ENCODE assay signal across 8 cellular contexts in the genomic region with DNA sequence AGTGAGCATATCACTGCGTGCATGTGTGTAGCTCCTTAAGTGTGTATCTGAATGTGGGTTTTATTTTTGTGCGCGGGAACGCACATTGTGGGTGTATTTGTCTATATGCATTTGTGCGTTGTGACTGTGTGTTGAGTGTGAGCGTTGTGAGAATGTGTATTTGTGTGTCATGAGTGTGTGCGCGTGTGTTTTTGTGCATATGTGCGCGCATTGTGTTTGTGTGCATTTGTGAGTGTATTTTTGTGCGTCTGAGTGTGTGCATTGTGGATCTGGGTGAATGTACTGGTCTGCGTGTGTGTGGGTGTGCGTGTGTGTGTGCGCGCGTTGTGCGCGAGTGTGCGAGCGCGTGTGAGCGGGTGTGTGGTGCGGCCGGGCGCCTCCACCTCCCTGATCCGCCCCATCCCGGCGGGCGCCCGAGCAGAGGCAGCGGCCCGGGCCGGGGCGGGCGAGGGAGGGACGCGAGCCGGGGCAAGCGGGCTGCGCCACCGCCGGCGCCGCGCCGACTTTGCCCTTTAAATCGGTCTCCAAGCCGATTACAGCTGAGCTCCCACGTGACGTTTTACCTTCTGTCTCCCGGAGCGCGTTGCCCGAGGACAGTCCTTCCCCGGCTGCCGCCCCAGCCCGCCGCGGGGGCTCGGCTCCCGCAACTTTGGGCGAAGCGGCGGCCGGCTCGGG. TPM values are rescaled to one million over a fixed set of nuclear protein-coding genes. Genes with fewer than 3 reads are reported as not detected.
A peak's percentile ranks its signal among the peaks of the same experiment; 100 is the strongest.
DNase-seq lines count a peak whose midpoint lies in the region; ATAC-seq and TF ChIP-seq lines count a peak whose summit lies in the region.

A gene with protein sequence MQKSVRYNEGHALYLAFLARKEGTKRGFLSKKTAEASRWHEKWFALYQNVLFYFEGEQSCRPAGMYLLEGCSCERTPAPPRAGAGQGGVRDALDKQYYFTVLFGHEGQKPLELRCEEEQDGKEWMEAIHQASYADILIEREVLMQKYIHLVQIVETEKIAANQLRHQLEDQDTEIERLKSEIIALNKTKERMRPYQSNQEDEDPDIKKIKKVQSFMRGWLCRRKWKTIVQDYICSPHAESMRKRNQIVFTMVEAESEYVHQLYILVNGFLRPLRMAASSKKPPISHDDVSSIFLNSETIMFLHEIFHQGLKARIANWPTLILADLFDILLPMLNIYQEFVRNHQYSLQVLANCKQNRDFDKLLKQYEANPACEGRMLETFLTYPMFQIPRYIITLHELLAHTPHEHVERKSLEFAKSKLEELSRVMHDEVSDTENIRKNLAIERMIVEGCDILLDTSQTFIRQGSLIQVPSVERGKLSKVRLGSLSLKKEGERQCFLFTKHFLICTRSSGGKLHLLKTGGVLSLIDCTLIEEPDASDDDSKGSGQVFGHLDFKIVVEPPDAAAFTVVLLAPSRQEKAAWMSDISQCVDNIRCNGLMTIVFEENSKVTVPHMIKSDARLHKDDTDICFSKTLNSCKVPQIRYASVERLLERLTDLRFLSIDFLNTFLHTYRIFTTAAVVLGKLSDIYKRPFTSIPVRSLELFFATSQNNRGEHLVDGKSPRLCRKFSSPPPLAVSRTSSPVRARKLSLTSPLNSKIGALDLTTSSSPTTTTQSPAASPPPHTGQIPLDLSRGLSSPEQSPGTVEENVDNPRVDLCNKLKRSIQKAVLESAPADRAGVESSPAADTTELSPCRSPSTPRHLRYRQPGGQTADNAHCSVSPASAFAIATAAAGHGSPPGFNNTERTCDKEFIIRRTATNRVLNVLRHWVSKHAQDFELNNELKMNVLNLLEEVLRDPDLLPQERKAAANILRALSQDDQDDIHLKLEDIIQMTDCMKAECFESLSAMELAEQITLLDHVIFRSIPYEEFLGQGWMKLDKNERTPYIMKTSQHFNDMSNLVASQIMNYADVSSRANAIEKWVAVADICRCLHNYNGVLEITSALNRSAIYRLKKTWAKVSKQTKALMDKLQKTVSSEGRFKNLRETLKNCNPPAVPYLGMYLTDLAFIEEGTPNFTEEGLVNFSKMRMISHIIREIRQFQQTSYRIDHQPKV (N-terminal part only) (plus strand): TSS at position 596 of the 675 bp plus-strand sequence. CDS start 376 bp downstream, outside the sequence.

- TF ChIP-seq POLR2A in prostate gland (IDR thresholded peaks at IDR 0.05): no peak
- TF ChIP-seq POLR2A in vagina (IDR thresholded peaks at IDR 0.05): no peak

- intact Hi-C loops in left ventricle myocardium superior (cut with micrococcal nuclease): no loop called here
- intact Hi-C loops in prostate gland (cut with DNase I): loop anchor here (5.0 to 10.0 kb wide), 2 partner anchors 205 to 237 kb away; no protein-coding TSS in a partner anchor
- intact Hi-C loops in vagina (cut with DNase I): no loop called here

- H3K9me3 ChIP-seq in adipocyte (ENCODE audit: control insufficient read depth, low read length) (no peaks in the 10 kb centered on the region), prostate gland (no peaks in the 10 kb centered on the region), vagina (no peaks in the 10 kb centered on the region)

- H3K36me3 ChIP-seq in adipocyte (ENCODE audit: control insufficient read depth, insufficient read depth, low read length, severe bottlenecking): no peaks in the 10 kb centered on the region
- H3K36me3 ChIP-seq in prostate gland: no peaks in the 10 kb centered on the region
- H3K36me3 ChIP-seq in vagina: no peaks in the 10 kb centered on the region

- no peak for TF ChIP-seq CTCF in prostate gland (IDR thresholded peaks at IDR 0.05)
- TF ChIP-seq CTCF in vagina (IDR thresholded peaks at IDR 0.05): no peak

- 15% methylated on average over 63 of the region's 66 CpGs for WGBS in prostate gland

- H3K4me3 ChIP-seq in adipocyte (ENCODE audit: low read length) (peak within 1 kb of the TSS; percentile 68), prostate gland (peak within 1 kb of the TSS; percentile 46 to 47), vagina (peak within 1 kb of the TSS; percentile 59 to 62)

- peak; percentile 14 for DNase-seq in DMS114 treated with DMSO at 0.1 percent for 48 hours (lab: John Stamatoyannopoulos, UW; ENCODE audit: unreplicated experiment)
- DNase-seq in adipocyte (ENCODE audit: low read depth): peak; percentile 64
- peak; percentile 35 for DNase-seq in left ventricle myocardium superior
- no peak for DNase-seq in prostate gland (ENCODE audit: low spot score)
- DNase-seq in vagina (ENCODE audit: extremely low spot score in 2 of 2): no peak
- DNase-seq in A172 (ENCODE audit: low spot score): no peak
- DNase-seq in NCI-H1417 (lab: John Stamatoyannopoulos, UW): no peak

- H3K9ac ChIP-seq in adipocyte (ENCODE audit: low read length): no peak within 1 kb of the TSS

- ATAC-seq in SK-N-SH treated with all-trans-retinoic acid at 6 μM for 48 hours: peak; percentile 45; the same call in 2 of the 3 replicates
- ATAC-seq in left ventricle myocardium superior: peak; percentile 50

- H3K27ac ChIP-seq in prostate gland (peak within 1 kb of the TSS; percentile 76), vagina (peak within 1 kb of the TSS; percentile 73)

- H3K4me1 ChIP-seq in adipocyte (ENCODE audit: control insufficient read depth, insufficient read depth, low read length) (peaks cover 4% of the 10 kb centered on the region), prostate gland (replicated peaks) (no peaks in the 10 kb centered on the region), vagina (peaks cover 7% of the 10 kb centered on the region)

- H3K27me3 ChIP-seq in adipocyte (replicated peaks; ENCODE audit: control insufficient read depth, insufficient read depth, low read length) (peaks cover 60% of the 10 kb centered on the region), prostate gland (replicated peaks; ENCODE audit: insufficient read depth) (no peaks in the 10 kb centered on the region), vagina (no peaks in the 10 kb centered on the region)

TF ChIP-seq in SK-N-SH treated with all-trans-retinoic acid at 6 μM for 48 hours, 23 proteins besides CTCF, POLR2A, EP300 and RAD21:
- TF ChIP-seq ZNF8 (CRISPR knock-in tag; IDR thresholded peaks at IDR 0.05) (no peak), RARB (CRISPR knock-in tag; IDR thresholded peaks at IDR 0.05) (no peak), ZNF70 (CRISPR knock-in tag; IDR thresholded peaks at IDR 0.05) (no peak), ZFP3 (CRISPR knock-in tag; IDR thresholded peaks at IDR 0.05) (peak; percentile 34; the same call in 1 of the 2 replicates)
- TF ChIP-seq, protein P1, sequence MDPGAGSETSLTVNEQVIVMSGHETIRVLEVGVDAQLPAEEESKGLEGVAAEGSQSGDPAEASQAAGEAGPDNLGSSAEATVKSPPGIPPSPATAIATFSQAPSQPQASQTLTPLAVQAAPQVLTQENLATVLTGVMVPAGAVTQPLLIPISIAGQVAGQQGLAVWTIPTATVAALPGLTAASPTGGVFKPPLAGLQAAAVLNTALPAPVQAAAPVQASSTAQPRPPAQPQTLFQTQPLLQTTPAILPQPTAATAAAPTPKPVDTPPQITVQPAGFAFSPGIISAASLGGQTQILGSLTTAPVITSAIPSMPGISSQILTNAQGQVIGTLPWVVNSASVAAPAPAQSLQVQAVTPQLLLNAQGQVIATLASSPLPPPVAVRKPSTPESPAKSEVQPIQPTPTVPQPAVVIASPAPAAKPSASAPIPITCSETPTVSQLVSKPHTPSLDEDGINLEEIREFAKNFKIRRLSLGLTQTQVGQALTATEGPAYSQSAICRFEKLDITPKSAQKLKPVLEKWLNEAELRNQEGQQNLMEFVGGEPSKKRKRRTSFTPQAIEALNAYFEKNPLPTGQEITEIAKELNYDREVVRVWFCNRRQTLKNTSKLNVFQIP (CRISPR knock-in tag; IDR thresholded peaks at IDR 0.05; ENCODE audit: borderline replicate concordance, low read depth): no peak

RNA-seq across cellular contexts. Expression of the gene that starts here (rescaled TPM):
- total RNA-seq in left ventricle myocardium superior (6.5 TPM), prostate gland (1 to 10 TPM; 3.0 to 7.6 TPM), vagina (8.8 TPM)
- total RNA-seq in A172 (2014; rRNA removed; shearing (Covaris generic)): not detected in 2 replicates

Comparison
In these comparisons a context has a peak if more than half of its experiments do, and no peak if none do; other contexts are left out.
1. DNase-seq: peak in DMS114 treated with DMSO at 0.1 percent for 48 hours (single experiment), adipocyte (single experiment) and left ventricle myocardium superior (single experiment); none in prostate gland (single experiment), vagina (0 of 2), A172 (single experiment) and NCI-H1417 (0 of 3).
2. Peak in every context shown above with its lines, with median percentiles within 50 percentile points of each other: H3K4me3 ChIP-seq.